1 cellular context compared by ENCODE assay signal in the genomic region with DNA sequence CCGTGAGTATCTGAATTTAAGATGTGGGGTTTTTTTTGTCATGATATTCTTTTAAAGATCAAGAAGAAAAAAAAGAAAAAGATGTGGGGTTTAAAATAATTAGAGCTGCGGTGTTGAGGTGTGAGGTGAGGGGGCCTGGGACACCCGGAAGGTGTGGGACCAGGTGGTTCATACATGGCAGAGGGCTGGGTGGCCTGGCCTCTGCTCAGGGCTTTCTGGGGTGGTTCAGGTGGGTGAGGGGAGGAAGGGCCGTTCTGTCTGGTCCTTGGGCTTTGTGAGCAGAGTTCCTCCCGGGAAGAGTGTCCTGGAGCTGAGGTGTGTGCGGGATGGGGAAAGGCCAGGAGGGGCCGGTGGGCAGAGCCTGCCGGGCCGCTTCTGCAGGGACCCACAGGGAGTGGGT.
TF ChIP-seq lines count a peak whose summit lies in the region.

No MANE protein-coding gene starts in this region.

TF ChIP-seq in GM23338, 12 proteins besides CTCF, POLR2A, EP300 and RAD21 (continued from another document):
- TF ChIP-seq, protein P1, sequence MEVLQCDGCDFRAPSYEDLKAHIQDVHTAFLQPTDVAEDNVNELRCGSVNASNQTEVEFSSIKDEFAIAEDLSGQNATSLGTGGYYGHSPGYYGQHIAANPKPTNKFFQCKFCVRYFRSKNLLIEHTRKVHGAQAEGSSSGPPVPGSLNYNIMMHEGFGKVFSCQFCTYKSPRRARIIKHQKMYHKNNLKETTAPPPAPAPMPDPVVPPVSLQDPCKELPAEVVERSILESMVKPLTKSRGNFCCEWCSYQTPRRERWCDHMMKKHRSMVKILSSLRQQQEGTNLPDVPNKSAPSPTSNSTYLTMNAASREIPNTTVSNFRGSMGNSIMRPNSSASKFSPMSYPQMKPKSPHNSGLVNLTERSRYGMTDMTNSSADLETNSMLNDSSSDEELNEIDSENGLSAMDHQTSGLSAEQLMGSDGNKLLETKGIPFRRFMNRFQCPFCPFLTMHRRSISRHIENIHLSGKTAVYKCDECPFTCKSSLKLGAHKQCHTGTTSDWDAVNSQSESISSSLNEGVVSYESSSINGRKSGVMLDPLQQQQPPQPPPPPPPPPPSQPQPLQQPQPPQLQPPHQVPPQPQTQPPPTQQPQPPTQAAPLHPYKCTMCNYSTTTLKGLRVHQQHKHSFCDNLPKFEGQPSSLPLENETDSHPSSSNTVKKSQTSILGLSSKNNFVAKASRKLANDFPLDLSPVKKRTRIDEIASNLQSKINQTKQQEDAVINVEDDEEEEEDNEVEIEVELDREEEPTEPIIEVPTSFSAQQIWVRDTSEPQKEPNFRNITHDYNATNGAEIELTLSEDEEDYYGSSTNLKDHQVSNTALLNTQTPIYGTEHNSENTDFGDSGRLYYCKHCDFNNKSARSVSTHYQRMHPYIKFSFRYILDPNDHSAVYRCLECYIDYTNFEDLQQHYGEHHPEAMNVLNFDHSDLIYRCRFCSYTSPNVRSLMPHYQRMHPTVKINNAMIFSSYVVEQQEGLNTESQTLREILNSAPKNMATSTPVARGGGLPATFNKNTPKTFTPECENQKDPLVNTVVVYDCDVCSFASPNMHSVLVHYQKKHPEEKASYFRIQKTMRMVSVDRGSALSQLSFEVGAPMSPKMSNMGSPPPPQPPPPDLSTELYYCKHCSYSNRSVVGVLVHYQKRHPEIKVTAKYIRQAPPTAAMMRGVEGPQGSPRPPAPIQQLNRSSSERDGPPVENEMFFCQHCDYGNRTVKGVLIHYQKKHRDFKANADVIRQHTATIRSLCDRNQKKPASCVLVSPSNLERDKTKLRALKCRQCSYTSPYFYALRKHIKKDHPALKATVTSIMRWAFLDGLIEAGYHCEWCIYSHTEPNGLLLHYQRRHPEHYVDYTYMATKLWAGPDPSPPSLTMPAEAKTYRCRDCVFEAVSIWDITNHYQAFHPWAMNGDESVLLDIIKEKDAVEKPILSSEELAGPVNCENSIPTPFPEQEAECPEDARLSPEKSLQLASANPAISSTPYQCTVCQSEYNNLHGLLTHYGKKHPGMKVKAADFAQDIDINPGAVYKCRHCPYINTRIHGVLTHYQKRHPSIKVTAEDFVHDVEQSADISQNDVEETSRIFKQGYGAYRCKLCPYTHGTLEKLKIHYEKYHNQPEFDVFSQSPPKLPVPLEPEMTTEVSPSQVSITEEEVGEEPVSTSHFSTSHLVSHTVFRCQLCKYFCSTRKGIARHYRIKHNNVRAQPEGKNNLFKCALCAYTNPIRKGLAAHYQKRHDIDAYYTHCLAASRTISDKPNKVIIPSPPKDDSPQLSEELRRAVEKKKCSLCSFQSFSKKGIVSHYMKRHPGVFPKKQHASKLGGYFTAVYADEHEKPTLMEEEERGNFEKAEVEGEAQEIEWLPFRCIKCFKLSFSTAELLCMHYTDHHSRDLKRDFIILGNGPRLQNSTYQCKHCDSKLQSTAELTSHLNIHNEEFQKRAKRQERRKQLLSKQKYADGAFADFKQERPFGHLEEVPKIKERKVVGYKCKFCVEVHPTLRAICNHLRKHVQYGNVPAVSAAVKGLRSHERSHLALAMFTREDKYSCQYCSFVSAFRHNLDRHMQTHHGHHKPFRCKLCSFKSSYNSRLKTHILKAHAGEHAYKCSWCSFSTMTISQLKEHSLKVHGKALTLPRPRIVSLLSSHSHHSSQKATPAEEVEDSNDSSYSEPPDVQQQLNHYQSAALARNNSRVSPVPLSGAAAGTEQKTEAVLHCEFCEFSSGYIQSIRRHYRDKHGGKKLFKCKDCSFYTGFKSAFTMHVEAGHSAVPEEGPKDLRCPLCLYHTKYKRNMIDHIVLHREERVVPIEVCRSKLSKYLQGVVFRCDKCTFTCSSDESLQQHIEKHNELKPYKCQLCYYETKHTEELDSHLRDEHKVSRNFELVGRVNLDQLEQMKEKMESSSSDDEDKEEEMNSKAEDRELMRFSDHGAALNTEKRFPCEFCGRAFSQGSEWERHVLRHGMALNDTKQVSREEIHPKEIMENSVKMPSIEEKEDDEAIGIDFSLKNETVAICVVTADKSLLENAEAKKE (CRISPR knock-in tag; IDR thresholded peaks at IDR 0.05) = no peak
- TF ChIP-seq STAT1 (IDR thresholded peaks at IDR 0.05; ENCODE audit: unreplicated experiment) (no peak), ZNF114 (CRISPR knock-in tag; IDR thresholded peaks at IDR 0.05) (no peak), ETS1 (IDR thresholded peaks at IDR 0.05) (no peak), JUNB (IDR thresholded peaks at IDR 0.05; ENCODE audit: unreplicated experiment) (no peak), NANOG (IDR thresholded peaks at IDR 0.05; ENCODE audit: borderline replicate concordance) (no peak), CREB1 (CRISPR knock-in tag; IDR thresholded peaks at IDR 0.05; ENCODE audit: low read depth) (no peak), EZH2phosphoT487 (IDR thresholded peaks at IDR 0.05; ENCODE audit: unreplicated experiment) (no peak), ZNF331 (CRISPR knock-in tag; IDR thresholded peaks at IDR 0.05; ENCODE audit: low read depth) (no peak), POLR2AphosphoS5 (IDR thresholded peaks at IDR 0.05; ENCODE audit: low read depth) (no peak), EZH2 (IDR thresholded peaks at IDR 0.05; ENCODE audit: low read depth, unreplicated experiment) (no peak)
TF ChIP-seq in GM23338: peak in this region for 0.
